Comparison of ENCODE assay signal across 1 cellular context in genomic region chr6:32244946-32245398, GRCh38.
TF ChIP-seq lines count a peak whose summit lies in the region.

No MANE protein-coding gene starts in this region.

TF ChIP-seq in HEK293, 187 proteins besides CTCF, POLR2A, EP300 and RAD21 (continued from another document and continues in another):
- TF ChIP-seq AEBP2 (tag by site-specific recombination; IDR thresholded peaks at IDR 0.05; ENCODE audit: borderline replicate concordance) (no peak), ZNF654 (tag by site-specific recombination; IDR thresholded peaks at IDR 0.05; ENCODE audit: low read depth) (peak; percentile 95), ZFHX2 (tag by site-specific recombination; conservative IDR thresholded peaks at IDR 0.05) (peak; percentile 87), EGR2 (tag by site-specific recombination; IDR thresholded peaks at IDR 0.05; ENCODE audit: low read depth) (peak; percentile 78), KLF17 (tag by site-specific recombination; IDR thresholded peaks at IDR 0.05) (0 out of 2 replicates have a peak, but pooled peaks have one; percentile 26), ZBTB8A (tag by site-specific recombination; IDR thresholded peaks at IDR 0.05) (peak; percentile 39), ZNF843 (tag by site-specific recombination; IDR thresholded peaks at IDR 0.05) (no peak), ZNF37A (tag by site-specific recombination; IDR thresholded peaks at IDR 0.05) (no peak), GLI4 (tag by site-specific recombination; IDR thresholded peaks at IDR 0.05) (no peak), ZNF423 (tag by site-specific recombination; IDR thresholded peaks at IDR 0.05) (no peak), ZEB2 (tag by site-specific recombination; IDR thresholded peaks at IDR 0.05) (peak; percentile 56), PRDM1 (tag by site-specific recombination; IDR thresholded peaks at IDR 0.05) (no peak), OSR2 (tag by site-specific recombination; IDR thresholded peaks at IDR 0.05) (no peak), ZNF830 (tag by site-specific recombination; IDR thresholded peaks at IDR 0.05; ENCODE audit: low read depth) (no peak), BCL6B (tag by site-specific recombination; IDR thresholded peaks at IDR 0.05) (no peak), ZSCAN4 (tag by site-specific recombination; IDR thresholded peaks at IDR 0.05) (no peak), ZNF600 (tag by site-specific recombination; IDR thresholded peaks at IDR 0.05) (no peak), ZNF121 (tag by site-specific recombination; IDR thresholded peaks at IDR 0.05) (no peak), ZNF280C (tag by site-specific recombination; IDR thresholded peaks at IDR 0.05) (no peak), ZNF473 (tag by site-specific recombination; IDR thresholded peaks at IDR 0.05) (no peak), ZBTB10 (tag by site-specific recombination; IDR thresholded peaks at IDR 0.05) (peak; percentile 57; the same call in 1 of the 2 replicates), HOXA7 (CRISPR knock-in tag; IDR thresholded peaks at IDR 0.05; ENCODE audit: borderline replicate concordance) (no peak), BCL11A (tag by site-specific recombination; IDR thresholded peaks at IDR 0.05; ENCODE audit: low read depth) (no peak), RBAK (tag by site-specific recombination; IDR thresholded peaks at IDR 0.05) (no peak), ZNF174 (tag by site-specific recombination; IDR thresholded peaks at IDR 0.05) (no peak), ZNF623 (tag by site-specific recombination; IDR thresholded peaks at IDR 0.05) (no peak), SP2 (tag by site-specific recombination; IDR thresholded peaks at IDR 0.05) (no peak), ZNF416 (tag by site-specific recombination; IDR thresholded peaks at IDR 0.05) (no peak), ZNF426 (tag by site-specific recombination; IDR thresholded peaks at IDR 0.05) (no peak), ELK4 (IDR thresholded peaks at IDR 0.05; ENCODE audit: borderline replicate concordance, low read depth, low read length) (no peak), ZNF514 (tag by site-specific recombination; IDR thresholded peaks at IDR 0.05) (no peak), ZNF48 (tag by site-specific recombination; IDR thresholded peaks at IDR 0.05) (no peak), ZNF214 (tag by site-specific recombination; IDR thresholded peaks at IDR 0.05; ENCODE audit: borderline replicate concordance) (no peak), ZNF629 (tag by site-specific recombination; IDR thresholded peaks at IDR 0.05) (no peak), ZNF610 (tag by site-specific recombination; IDR thresholded peaks at IDR 0.05; ENCODE audit: borderline replicate concordance) (no peak), ZBTB17 (tag by site-specific recombination; IDR thresholded peaks at IDR 0.05) (peak; percentile 79; the same call in 1 of the 2 replicates), IKZF3 (tag by site-specific recombination; IDR thresholded peaks at IDR 0.05) (no peak), ZNF140 (tag by site-specific recombination; IDR thresholded peaks at IDR 0.05) (no peak), ZNF76 (tag by site-specific recombination; IDR thresholded peaks at IDR 0.05; ENCODE audit: borderline replicate concordance, low read depth) (no peak), PRDM6 (tag by site-specific recombination; IDR thresholded peaks at IDR 0.05) (no peak), ZBTB21 (tag by site-specific recombination; IDR thresholded peaks at IDR 0.05) (no peak), REPIN1 (tag by site-specific recombination; IDR thresholded peaks at IDR 0.05; ENCODE audit: low read depth) (no peak), ZNF112 (tag by site-specific recombination; IDR thresholded peaks at IDR 0.05) (no peak), ZNF394 (tag by site-specific recombination; IDR thresholded peaks at IDR 0.05; ENCODE audit: borderline replicate concordance) (peak; percentile 60; the same call in 1 of the 2 replicates), ZNF10 (tag by site-specific recombination; IDR thresholded peaks at IDR 0.05) (no peak), GFI1B (tag by site-specific recombination; IDR thresholded peaks at IDR 0.05) (0 out of 2 replicates have a peak, but pooled peaks have one; percentile 39), ZNF132 (tag by site-specific recombination; IDR thresholded peaks at IDR 0.05; ENCODE audit: borderline replicate concordance) (no peak), PRDM4 (tag by site-specific recombination; IDR thresholded peaks at IDR 0.05) (no peak), YY2 (tag by site-specific recombination; IDR thresholded peaks at IDR 0.05) (no peak)
